Comparison of ENCODE assay signal across 25 cellular contexts in genomic region chr12:104439137-104439536, GRCh38.
"Had no signal": no experiment of that assay in that cellular context is flagged by ENCODE, and none has a peak within 500 bp of the region (broad histone marks: within the 10 kb centered on the region; RNA-seq: fewer than 3 reads in every experiment).

No MANE protein-coding gene starts in this region.

- H3K27ac ChIP-seq: adrenal gland, breast epithelium, colonic mucosa had no signal

- H3K36me3 ChIP-seq: adrenal gland, breast epithelium, colonic mucosa had no signal

- H3K4me1 ChIP-seq: adrenal gland, breast epithelium, colonic mucosa had no signal

- DNase-seq: activated CD4-positive, alpha-beta T cell treated with anti-CD3 and anti-CD28 coated beads for 48 hours; activated CD4-positive, alpha-beta T cell treated with anti-CD3 and anti-CD28 coated beads, Interleukin-2, amount 50 U/mL, for 4 hours; activated CD4-positive, CD25-positive, alpha-beta regulatory T cell treated with anti-CD3 and anti-CD28 coated beads, Interleukin-2, amount 50 U/mL, for 72 hours; activated CD8-positive, alpha-beta memory T cell treated with anti-CD3 and anti-CD28 coated beads, Interleukin-2, amount 50 U/mL, for 48 hours; activated CD8-positive, alpha-beta T cell treated with anti-CD3 and anti-CD28 coated beads, Interleukin-2, amount 10 ng/mL, durations not matched to agents 7 days and 5 days; activated naive CD4-positive, alpha-beta T cell treated with anti-CD3 and anti-CD28 coated beads, Interleukin-2, amount 50 U/mL, for 16 hours; activated naive CD8-positive, alpha-beta T cell treated with anti-CD3 and anti-CD28 coated beads, Interleukin-2, amount 10 ng/mL, durations not matched to agents 7 days and 5 days; activated T-cell treated with anti-CD3 and anti-CD28 coated beads, Interleukin-2, amount 50 U/mL, for 1 hour; adrenal gland; anterior cingulate cortex; caudate nucleus; colonic mucosa; Karpas-422; MM.1S; NCI-H146; NCI-H187 treated with DMSO at 0.1 percent for 48 hours; NCI-H2081 treated with DMSO at 0.1 percent for 48 hours; NCI-H446; NCI-H524; PC-3; SHP77 treated with DMSO at 0.1 percent for 48 hours; T-helper 17 cell; T-helper 9 cell had no signal

- H3K4me3 ChIP-seq: adrenal gland, breast epithelium, colonic mucosa had no signal

- ATAC-seq: activated CD8-positive, alpha-beta T cell treated with anti-CD3 and anti-CD28 coated beads, Interleukin-2, amount 10 ng/mL, durations not matched to agents 7 days and 5 days; PC-3; T-helper 17 cell; WTC11 had no signal

- H3K9me3 ChIP-seq: adrenal gland, breast epithelium, colonic mucosa had no signal

- H3K27me3 ChIP-seq: adrenal gland, breast epithelium, colonic mucosa had no signal
